18 cellular contexts compared by ENCODE assay signal in the genomic region with DNA sequence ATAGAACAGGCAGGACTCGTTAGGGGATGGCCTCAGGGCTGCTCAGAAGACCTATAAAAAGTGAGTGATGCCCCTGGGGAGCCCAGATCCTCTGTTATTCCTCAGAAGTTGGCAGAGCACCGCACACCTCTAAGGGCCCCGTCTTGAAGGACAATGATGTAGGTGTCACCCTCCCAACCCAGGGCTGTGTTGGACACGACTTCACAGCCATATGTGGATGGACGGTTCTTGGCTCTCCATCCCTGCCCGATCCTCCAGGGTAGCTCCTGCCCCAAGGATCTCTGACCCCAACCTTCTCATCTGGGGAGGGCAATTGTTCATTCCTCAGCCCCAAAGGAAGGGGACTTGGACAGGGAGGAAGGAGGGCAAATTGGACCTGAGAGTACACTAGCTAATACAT.
"Had no signal": no experiment of that assay in that cellular context is flagged by ENCODE, and none has a peak within 500 bp of the region (broad histone marks: within the 10 kb centered on the region; RNA-seq: fewer than 3 reads in every experiment).

No MANE protein-coding gene starts in this region.

- H3K27ac ChIP-seq: hepatocyte, vagina had no signal

- H3K27me3 ChIP-seq: cardiac muscle cell, hepatocyte, sigmoid colon, vagina had no signal

- H3K4me3 ChIP-seq: cardiac muscle cell, hepatocyte, sigmoid colon, vagina had no signal

- DNase-seq: activated CD4-positive, alpha-beta memory T cell treated with anti-CD3 and anti-CD28 coated beads, Interleukin-2, amount 10 ng/mL, durations not matched to agents 7 days and 5 days; activated gamma-delta T cell treated with Interleukin-2 at 50 U/mL for 16 hours; activated naive CD8-positive, alpha-beta T cell treated with anti-CD3 and anti-CD28 coated beads, Interleukin-2, amount 50 U/mL, for 24 hours; activated T-cell treated with anti-CD3 and anti-CD28 coated beads, Interleukin-2, amount 50 U/mL, for 48 hours; islet precursor cell; naive B cell; stimulated activated CD4-positive, alpha-beta T cell treated with anti-CD3 and anti-CD28 coated beads, Interleukin-12 subunit alpha, Interleukin-12 subunit beta, amount 100 ng/mL, for 4 hours; stimulated activated CD4-positive, alpha-beta T cell treated with anti-CD3 and anti-CD28 coated beads, Interleukin-2, amount 100 ng/mL, for 24 hours; T-helper 1 cell; T1000 had no signal

- H3K79me2 ChIP-seq: hepatocyte had no signal

- ATAC-seq: activated naive CD8-positive, alpha-beta T cell treated with anti-CD3 and anti-CD28 coated beads, Interleukin-2, amount 50 U/mL, for 24 hours; left lobe of liver; SK-N-SH treated with all-trans-retinoic acid at 6 μM for 48 hours had no signal

- H3K4me2 ChIP-seq: hepatocyte had no signal

- H3K4me1 ChIP-seq: vagina had no signal

- H3K36me3 ChIP-seq: cardiac muscle cell, sigmoid colon, vagina had no signal

- H3K9me3 ChIP-seq: sigmoid colon, vagina had no signal

- FAIRE-seq: colon, endometrium had no signal

- H2AFZ ChIP-seq: hepatocyte had no signal
